ENCODE assay signal across 18 cellular contexts in genomic region chr1:230313453-230314141, GRCh38.
DNase-seq lines count a peak whose midpoint lies in the region; ATAC-seq, FAIRE-seq and TF ChIP-seq lines count a peak whose summit lies in the region.
"Had no signal": no experiment of that assay in that cellular context is flagged by ENCODE, and none has a peak within 500 bp of the region (broad histone marks: within the 10 kb centered on the region; RNA-seq: fewer than 3 reads in every experiment).

No MANE protein-coding gene starts in this region.

- TF ChIP-seq CTCF in bronchial epithelial cell (IDR thresholded peaks at IDR 0.05; ENCODE audit: insufficient read depth, low read length, severe bottlenecking) (no peak), prostate gland (IDR thresholded peaks at IDR 0.05) (no peak)

- FAIRE-seq in bronchial epithelial cell (lab: Jason Lieb, UNC): peak; percentile 32
- FAIRE-seq: A204.1, GM12878, GM18507 had no signal

- peak overlapping the region; percentile 15 for H3K27ac ChIP-seq in temporal lobe (ENCODE audit: low read depth, low read length)
- no peak overlapping the region for H3K27ac ChIP-seq in prostate gland
- H3K27ac ChIP-seq: HL-60 had no signal

- TF ChIP-seq POLR2A in prostate gland (IDR thresholded peaks at IDR 0.05): no peak

- no peaks in the 10 kb centered on the region for H3K36me3 Mint-ChIP-seq in effector memory CD8-positive, alpha-beta T cell (ENCODE audit: insufficient read depth)

- no peak overlapping the region for H3K4me3 Mint-ChIP-seq in effector memory CD8-positive, alpha-beta T cell
- H3K4me3 Mint-ChIP-seq: B cell; CD4-positive, alpha-beta T cell; GM23338; H9 had no signal

- H3K27me3 ChIP-seq in bronchial epithelial cell (ENCODE audit: control insufficient read depth, insufficient read depth, low read length) (no peaks in the 10 kb centered on the region), prostate gland (replicated peaks; ENCODE audit: insufficient read depth) (no peaks in the 10 kb centered on the region)

- peaks cover 3 to 4% of the 10 kb centered on the region in 2 donors for H3K4me1 Mint-ChIP-seq in effector memory CD8-positive, alpha-beta T cell (ENCODE audit: low read depth in 2 of 2)

- no peaks in the 10 kb centered on the region for H3K36me3 ChIP-seq in bronchial epithelial cell (ENCODE audit: control insufficient read depth, insufficient read depth, low read length)
- H3K36me3 ChIP-seq in prostate gland: no peaks in the 10 kb centered on the region

- H3K4me1 ChIP-seq in prostate gland (replicated peaks): no peaks in the 10 kb centered on the region

- 72% methylated on average over 12 of the region's 12 CpGs for WGBS in prostate gland

- H3K9me3 Mint-ChIP-seq in effector memory CD8-positive, alpha-beta T cell: no peaks in the 10 kb centered on the region
- H3K9me3 Mint-ChIP-seq: CD4-positive, alpha-beta T cell; GM23338; H9 had no signal

- no peaks in the 10 kb centered on the region for H3K9me3 ChIP-seq in prostate gland

- intact Hi-C loops in prostate gland (cut with DNase I): no loop called here

- in situ Hi-C loops in SK-MEL-5 (cut with HindIII; ENCODE audit: low pct_unique_long_range_greater_than_20kb, low sequenced_read_pairs): no loop called here

- no peak overlapping the region for H3K4me3 ChIP-seq in bronchial epithelial cell (ENCODE audit: low read depth, low read length)
- no peak overlapping the region for H3K4me3 ChIP-seq in prostate gland
- H3K4me3 ChIP-seq: GM12878, GM23338 had no signal

- peaks cover 12 to 50% of the 10 kb centered on the region in 2 donors for H3K27me3 Mint-ChIP-seq in effector memory CD8-positive, alpha-beta T cell
- H3K27me3 Mint-ChIP-seq: CD4-positive, alpha-beta T cell had no signal

- DNase-seq in SK-MEL-5 (ENCODE audit: low read depth, low spot score): peak; percentile 26
- DNase-seq in bronchial epithelial cell (ENCODE audit: low read depth): no peak
- DNase-seq in foreskin melanocyte: peak; percentile 52
- no peak for DNase-seq in prostate gland (ENCODE audit: low spot score)
- no peak for DNase-seq in effector memory CD8-positive, alpha-beta T cell
- DNase-seq: C1 segment of cervical spinal cord; CD4-positive, alpha-beta T cell; DMS79; H9; IMR-90 had no signal

- no peak for ATAC-seq in HG02642 (IDR thresholded peaks at IDR 0.05; ENCODE audit: poor library complexity, unreplicated experiment)
- ATAC-seq in effector memory CD8-positive, alpha-beta T cell (replicated peaks): no peak
- ATAC-seq: GM12878, GM23338 had no signal

- H3K27ac Mint-ChIP-seq in effector memory CD8-positive, alpha-beta T cell: no peak overlapping the region
- H3K27ac Mint-ChIP-seq: B cell; CD4-positive, alpha-beta T cell; GM23338 had no signal

Comparison
In these comparisons a context has a peak if more than half of its experiments do, and no peak if none do; other contexts are left out.
1. DNase-seq: peak in SK-MEL-5 (single experiment) and foreskin melanocyte (single experiment); none in bronchial epithelial cell (single experiment), prostate gland (single experiment) and effector memory CD8-positive, alpha-beta T cell (0 of 3).